10 cellular contexts compared by ENCODE assay signal in the genomic region with DNA sequence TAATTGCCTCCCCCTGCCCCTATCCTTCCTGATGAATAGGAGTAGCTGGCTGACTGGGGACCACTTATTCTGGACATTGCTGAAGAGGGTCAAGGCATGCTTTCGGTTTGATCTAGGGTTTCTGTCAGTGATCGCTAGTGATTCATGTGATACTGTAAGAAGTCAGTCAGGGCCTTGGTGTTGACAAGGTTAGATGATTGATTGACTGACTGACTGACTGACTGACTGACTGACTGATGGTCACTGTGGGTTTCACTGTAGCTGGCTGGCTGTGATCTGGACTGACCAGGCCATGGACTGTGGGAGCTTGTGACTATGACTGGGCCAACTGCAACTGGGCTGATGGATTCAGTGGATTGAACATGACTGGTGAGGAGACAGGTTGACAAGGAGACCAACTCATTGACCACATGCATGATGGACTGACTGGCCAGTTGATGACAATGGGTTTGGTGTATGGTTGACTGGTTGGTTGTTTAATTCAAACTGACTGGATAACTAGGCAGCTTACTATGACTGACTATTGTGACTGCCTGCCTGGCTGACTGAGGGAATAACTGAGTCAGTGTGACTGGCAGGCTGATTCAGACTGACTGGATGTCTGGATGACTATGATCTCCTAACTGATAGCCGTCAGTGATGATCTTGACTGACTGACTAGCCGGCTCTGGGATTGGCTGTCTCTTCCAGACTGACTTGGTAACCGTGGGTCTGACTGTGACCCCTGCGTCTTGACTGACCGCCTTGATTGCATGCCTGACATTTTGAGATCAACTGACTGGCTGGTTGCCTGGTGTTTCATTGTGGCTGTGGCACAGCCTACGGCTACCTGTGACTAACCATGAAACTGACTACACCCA.
DNase-seq lines count a peak whose midpoint lies in the region; ATAC-seq, FAIRE-seq and TF ChIP-seq lines count a peak whose summit lies in the region.
"Had no signal": no experiment of that assay in that cellular context is flagged by ENCODE, and none has a peak within 500 bp of the region (broad histone marks: within the 10 kb centered on the region; RNA-seq: fewer than 3 reads in every experiment).

No MANE protein-coding gene starts in this region.

- H3K27me3 Mint-ChIP-seq in stimulated activated memory B cell treated with anti-CD40 and anti-IgM and Interleukin-4, amounts not matched to agents 10 μg/mL and 1 μg/mL and 100 μg/mL, for 72 hours, result peaks cover 10% of the 10 kb centered on the region

- H3K9me2 ChIP-seq in PC-9 (ENCODE audit: insufficient read depth), result no peaks in the 10 kb centered on the region

- POLR2A ChIA-PET in PC-9 (lab: Charles Lee; ENCODE audit: unreplicated experiment), result no interaction called here

- H3K4me3 Mint-ChIP-seq in stimulated activated memory B cell treated with anti-CD40 and anti-IgM and Interleukin-4, amounts not matched to agents 10 μg/mL and 1 μg/mL and 100 μg/mL, for 72 hours, result no peak overlapping the region

- in situ Hi-C loops in Caki2 (cut with HindIII; ENCODE audit: low pct_unique_long_range_greater_than_20kb, low sequenced_read_pairs), result no loop called here

- H3K36me3 Mint-ChIP-seq in stimulated activated memory B cell treated with anti-CD40 and anti-IgM and Interleukin-4, amounts not matched to agents 10 μg/mL and 1 μg/mL and 100 μg/mL, for 72 hours, result no peaks in the 10 kb centered on the region

- FAIRE-seq in bronchial epithelial cell (lab: Jason Lieb, UNC), result no peak

- H3F3A ChIP-seq in PC-9 (ENCODE audit: insufficient read depth, low read depth), result peaks cover 12% of the 10 kb centered on the region; the same call in 1 of the 2 replicates

- peak overlapping the region; percentile 6; the same call in 1 of the 2 replicates for H3K4me2 ChIP-seq in PC-9

- peaks cover 14% of the 10 kb centered on the region for H3K4me1 ChIP-seq in PC-9 (replicated peaks; ENCODE audit: insufficient read depth)

- no peaks in the 10 kb centered on the region for H3K9me3 Mint-ChIP-seq in stimulated activated memory B cell treated with anti-CD40 and anti-IgM and Interleukin-4, amounts not matched to agents 10 μg/mL and 1 μg/mL and 100 μg/mL, for 72 hours

- H2AFZ ChIP-seq in PC-9, result no peak overlapping the region; the same call in 1 of the 2 replicates

- H3K4me1 Mint-ChIP-seq in stimulated activated memory B cell treated with anti-CD40 and anti-IgM and Interleukin-4, amounts not matched to agents 10 μg/mL and 1 μg/mL and 100 μg/mL, for 72 hours, result no peaks in the 10 kb centered on the region

- CTCF ChIA-PET in PC-9 (lab: Charles Lee), result no interaction called here

- intact Hi-C loops in PC-9 (cut with micrococcal nuclease; ENCODE audit: unreplicated experiment), result loop anchor here (2.0 kb wide), 1 partner anchor 390 kb away; no protein-coding TSS in a partner anchor

- peak overlapping the region; percentile 84 for H3K27ac ChIP-seq in PC-9

- DNase-seq in Caki2 (ENCODE audit: low read depth) (peak; percentile 71), PC-9 (no peak), bronchial epithelial cell (ENCODE audit: low read depth) (peak; percentile 89), NCI-H446 (lab: John Stamatoyannopoulos, UW) (no peak), HuH-7 (ENCODE audit: low spot score) (no peak)
- peak; percentile 42 to 61 (median 59) for DNase-seq in stimulated activated CD4-positive, alpha-beta T cell treated with anti-CD3 and anti-CD28 coated beads, Interleukin-12 subunit alpha, Interleukin-12 subunit beta, amount 100 ng/mL, for 48 hours (ENCODE audit: low read depth in 2 of 3, low spot score in 1 of 3)
- DNase-seq: NCI-H1417 treated with DMSO at 0.1 percent for 48 hours had no signal

- H3K27ac Mint-ChIP-seq in stimulated activated memory B cell treated with anti-CD40 and anti-IgM and Interleukin-4, amounts not matched to agents 10 μg/mL and 1 μg/mL and 100 μg/mL, for 72 hours, result no peak overlapping the region

- no peaks in the 10 kb centered on the region for H3K36me3 ChIP-seq in PC-9 (ENCODE audit: low read depth)
- H3K36me3 ChIP-seq in bronchial epithelial cell (ENCODE audit: control insufficient read depth, insufficient read depth, low read length), result no peaks in the 10 kb centered on the region
- H3K36me3 ChIP-seq: gastroesophageal sphincter had no signal

- ATAC-seq in HG03139 (IDR thresholded peaks at IDR 0.05; ENCODE audit: unreplicated experiment), result no peak
- ATAC-seq in stimulated activated memory B cell treated with anti-CD40 and anti-IgM and Interleukin-4, amounts not matched to agents 10 μg/mL and 1 μg/mL and 100 μg/mL, for 72 hours, result no peak

- H3K4me3 ChIP-seq in PC-9, result no peak overlapping the region
- H3K4me3 ChIP-seq in bronchial epithelial cell (ENCODE audit: low read depth, low read length), result no peak overlapping the region
- H3K4me3 ChIP-seq: gastroesophageal sphincter had no signal

- no peaks in the 10 kb centered on the region for H4K20me1 ChIP-seq in PC-9 (ENCODE audit: insufficient read depth)

- peaks cover 9% of the 10 kb centered on the region; the same call in 1 of the 2 replicates for H3K9me3 ChIP-seq in PC-9 (ENCODE audit: insufficient read depth, low read depth)
- H3K9me3 ChIP-seq: gastroesophageal sphincter had no signal

- BruUV-seq in PC-9 (replicated peaks; lab: Mats Ljungman, UMichigan), result no TSS peak

- H3K27me3 ChIP-seq in PC-9 (ENCODE audit: insufficient read depth, low read depth) (no peaks in the 10 kb centered on the region), bronchial epithelial cell (ENCODE audit: control insufficient read depth, insufficient read depth, low read length) (no peaks in the 10 kb centered on the region)
- H3K27me3 ChIP-seq: gastroesophageal sphincter had no signal

- H3K79me2 ChIP-seq in PC-9 (ENCODE audit: low read depth), result no peaks in the 10 kb centered on the region

- TF ChIP-seq CTCF in PC-9 (conservative IDR thresholded peaks at IDR 0.05) (no peak), bronchial epithelial cell (IDR thresholded peaks at IDR 0.05; ENCODE audit: insufficient read depth, low read length, severe bottlenecking) (no peak)

Comparison
In these comparisons a context has a peak if more than half of its experiments do, and no peak if none do; other contexts are left out.
1. DNase-seq: peak in Caki2 (single experiment), bronchial epithelial cell (single experiment) and stimulated activated CD4-positive, alpha-beta T cell treated with anti-CD3 and anti-CD28 coated beads, Interleukin-12 subunit alpha, Interleukin-12 subunit beta, amount 100 ng/mL, for 48 hours (3 of 3); none in PC-9 (0 of 2), NCI-H446 (0 of 2) and HuH-7 (single experiment).